In genomic region chr5:115629903-115630302, GRCh38 we compare ENCODE assay signal across 1 cellular context.
TF ChIP-seq lines count a peak whose summit lies in the region.

No MANE protein-coding gene starts in this region.

TF ChIP-seq in K562, 482 proteins besides CTCF, POLR2A, EP300 and RAD21:
- no peak for TF ChIP-seq LARP7 (IDR thresholded peaks at IDR 0.05)
- TF ChIP-seq FOXA3 (CRISPR knock-in tag; conservative IDR thresholded peaks at IDR 0.05 in 1 of 2, IDR thresholded peaks at IDR 0.05 in 1 of 2): 0 out of 4 replicates have a peak, but pooled peaks of 1 of the 2 experiments have one; percentile 21
- TF ChIP-seq ERF (CRISPR knock-in tag; IDR thresholded peaks at IDR 0.05): no peak
- peak; percentile 44 for TF ChIP-seq MEIS2 (IDR thresholded peaks at IDR 0.05; ENCODE audit: partially characterized antibody)
- no peak for TF ChIP-seq ZNF444 (CRISPR knock-in tag; IDR thresholded peaks at IDR 0.05)
- no peak for TF ChIP-seq STAG1 (CRISPR knock-in tag; IDR thresholded peaks at IDR 0.05; ENCODE audit: borderline replicate concordance)
- TF ChIP-seq NCOR1 (IDR thresholded peaks at IDR 0.05): peak; percentile 51
- TF ChIP-seq TAL1 (IDR thresholded peaks at IDR 0.05): peak; percentile 33
- TF ChIP-seq FIP1L1 (IDR thresholded peaks at IDR 0.05; ENCODE audit: low read depth, low read length, poor library complexity, severe bottlenecking): no peak
- no peak for TF ChIP-seq GABPA (tag; conservative IDR thresholded peaks at IDR 0.05; ENCODE audit: low read depth)
- TF ChIP-seq CUX1 (CRISPR knock-in tag; IDR thresholded peaks at IDR 0.05): no peak
- peak; percentile 55 for TF ChIP-seq CBFA2T3 (IDR thresholded peaks at IDR 0.05)
- 0 out of 2 replicates have a peak, but pooled peaks have one; percentile 9 for TF ChIP-seq EGR1 (conservative IDR thresholded peaks at IDR 0.05)
- peak; percentile 18; the same call in 1 of the 2 replicates for TF ChIP-seq SOX6 (IDR thresholded peaks at IDR 0.05)
- TF ChIP-seq ZNF324 (CRISPR knock-in tag; IDR thresholded peaks at IDR 0.05): 0 out of 2 replicates have a peak, but pooled peaks have one; percentile 35
- TF ChIP-seq BCL6 (CRISPR knock-in tag; IDR thresholded peaks at IDR 0.05): no peak
- TF ChIP-seq ARID1B (IDR thresholded peaks at IDR 0.05): peak; percentile 45
- TF ChIP-seq ZNF277 (CRISPR knock-in tag; IDR thresholded peaks at IDR 0.05; ENCODE audit: borderline replicate concordance): no peak
- TF ChIP-seq CHCHD3 (CRISPR knock-in tag; IDR thresholded peaks at IDR 0.05): no peak
- 0 out of 2 replicates have a peak, but pooled peaks have one; percentile 11 for TF ChIP-seq SMARCE1 (IDR thresholded peaks at IDR 0.05)
- no peak for TF ChIP-seq ZNF668 (CRISPR knock-in tag; IDR thresholded peaks at IDR 0.05)
